15 cellular contexts compared by ENCODE assay signal in genomic region chr2:112634153-112634873, GRCh38. TPM values are rescaled to one million over a fixed set of nuclear protein-coding genes. Genes with fewer than 3 reads are reported as not detected.
A peak's percentile ranks its signal among the peaks of the same experiment; 100 is the strongest.
DNase-seq lines count a peak whose midpoint lies in the region; ATAC-seq and TF ChIP-seq lines count a peak whose summit lies in the region.
"Had no signal": no experiment of that assay in that cellular context is flagged by ENCODE, and none has a peak within 500 bp of the region (broad histone marks: within the 10 kb centered on the region; RNA-seq: fewer than 3 reads in every experiment).

No MANE protein-coding gene starts in this region.

- in situ Hi-C loops in GM13976 (cut with MboI; ENCODE audit: low sequenced_read_pairs, unreplicated experiment): no loop called here

- ATAC-seq in GM19467 (IDR thresholded peaks at IDR 0.05; ENCODE audit: unreplicated experiment): no peak
- ATAC-seq: left lung; stimulated activated naive CD8-positive, alpha-beta T cell treated with anti-CD3 and anti-CD28 coated beads, Interleukin-15, Interleukin-2, amounts not matched to agents 100 U/mL and 50 U/mL, for 24 hours had no signal

- H3K27me3 ChIP-seq in esophagus muscularis mucosa: no peaks in the 10 kb centered on the region
- H3K27me3 ChIP-seq in SJCRH30: 0 out of 2 replicates have a peak, but pooled peaks cover 5% of the 10 kb centered on the region
- H3K27me3 ChIP-seq: left lung had no signal

- H3K4me1 Mint-ChIP-seq in T-helper 1 cell treated with Interleukin-12 subunit alpha and Interleukin-12 subunit beta and Interleukin-4 antibody, amounts not matched to agents 30 μg/mL and 1 μg/mL, for 36 hours (ENCODE audit: low read depth): peaks cover 63% of the 10 kb centered on the region

- TF ChIP-seq POLR2A in esophagus muscularis mucosa (IDR thresholded peaks at IDR 0.05; ENCODE audit: low read depth): no peak

- H3K9me3 Mint-ChIP-seq in T-helper 1 cell treated with Interleukin-12 subunit alpha and Interleukin-12 subunit beta and Interleukin-4 antibody, amounts not matched to agents 30 μg/mL and 1 μg/mL, for 36 hours: no peaks in the 10 kb centered on the region
- H3K9me3 Mint-ChIP-seq: activated CD4-positive, alpha-beta T cell treated with anti-CD3 and anti-CD28 coated beads, Interleukin-2, amount 10 ng/mL, durations not matched to agents 24 days and 14 days had no signal

- H3K36me3 Mint-ChIP-seq in T-helper 1 cell treated with Interleukin-12 subunit alpha and Interleukin-12 subunit beta and Interleukin-4 antibody, amounts not matched to agents 30 μg/mL and 1 μg/mL, for 36 hours (ENCODE audit: low read depth): peaks cover 8% of the 10 kb centered on the region

- intact Hi-C loops in esophagus muscularis mucosa (cut with DNase I): no loop called here

- H3K27ac Mint-ChIP-seq in T-helper 1 cell treated with Interleukin-12 subunit alpha and Interleukin-12 subunit beta and Interleukin-4 antibody, amounts not matched to agents 30 μg/mL and 1 μg/mL, for 36 hours: peak overlapping the region; percentile 64
- H3K27ac Mint-ChIP-seq: activated CD4-positive, alpha-beta T cell treated with anti-CD3 and anti-CD28 coated beads, Interleukin-2, amount 10 ng/mL, durations not matched to agents 24 days and 14 days had no signal

- DNase-seq in GM13976 (ENCODE audit: low spot score) (peak; percentile 43), esophagus muscularis mucosa (ENCODE audit: extremely low spot score) (peak; percentile 72), renal cortical epithelial cell (ENCODE audit: low read depth) (peak; percentile 53), SJCRH30 (no peak), NCI-H526 treated with DMSO at 0.1 percent for 48 hours (lab: John Stamatoyannopoulos, UW) (no peak)
- DNase-seq: activated CD4-positive, alpha-beta T cell treated with anti-CD3 and anti-CD28 coated beads, Interleukin-2, amount 10 ng/mL, durations not matched to agents 24 days and 14 days; C1 segment of cervical spinal cord; Karpas-422; left lung; NCI-H187; NCI-H510A treated with DMSO at 0.1 percent for 48 hours; stimulated activated naive CD8-positive, alpha-beta T cell treated with anti-CD3 and anti-CD28 coated beads, Interleukin-15, Interleukin-2, amounts not matched to agents 100 U/mL and 50 U/mL, for 24 hours had no signal

- no peak for TF ChIP-seq EP300 in esophagus muscularis mucosa (IDR thresholded peaks at IDR 0.05)

- no peaks in the 10 kb centered on the region for H3K27me3 Mint-ChIP-seq in T-helper 1 cell treated with Interleukin-12 subunit alpha and Interleukin-12 subunit beta and Interleukin-4 antibody, amounts not matched to agents 30 μg/mL and 1 μg/mL, for 36 hours (ENCODE audit: low read depth)
- H3K27me3 Mint-ChIP-seq: activated CD4-positive, alpha-beta T cell treated with anti-CD3 and anti-CD28 coated beads, Interleukin-2, amount 10 ng/mL, durations not matched to agents 24 days and 14 days had no signal

- 91% methylated on average over 16 of the region's 16 CpGs for WGBS in esophagus muscularis mucosa

- H3K4me3 ChIP-seq in esophagus muscularis mucosa: no peak overlapping the region
- no peak overlapping the region for H3K4me3 ChIP-seq in SJCRH30
- H3K4me3 ChIP-seq: coronary artery, left lung had no signal

- H3K36me3 ChIP-seq in esophagus muscularis mucosa (no peaks in the 10 kb centered on the region), SJCRH30 (no peaks in the 10 kb centered on the region)
- H3K36me3 ChIP-seq: left lung had no signal

- TF ChIP-seq CTCF in GM13976 (IDR thresholded peaks at IDR 0.05; ENCODE audit: borderline replicate concordance, control extremely low read depth, extremely low read depth, insufficient read depth, missing control alignments) (no peak), esophagus muscularis mucosa (IDR thresholded peaks at IDR 0.05) (no peak)

- H3K4me1 ChIP-seq in esophagus muscularis mucosa (peaks cover 4 to 14% (median 10%) of the 10 kb centered on the region in 4 donors), SJCRH30 (peaks cover 16% of the 10 kb centered on the region)

- H3K27ac ChIP-seq in esophagus muscularis mucosa (replicated peaks in 1 of 4): no peak overlapping the region
- H3K27ac ChIP-seq in SJCRH30: no peak overlapping the region
- H3K27ac ChIP-seq: coronary artery, left lung had no signal

- H3K4me3 Mint-ChIP-seq in T-helper 1 cell treated with Interleukin-12 subunit alpha and Interleukin-12 subunit beta and Interleukin-4 antibody, amounts not matched to agents 30 μg/mL and 1 μg/mL, for 36 hours: no peak overlapping the region

- H3K9me3 ChIP-seq in esophagus muscularis mucosa (no peaks in the 10 kb centered on the region), SJCRH30 (replicated peaks) (no peaks in the 10 kb centered on the region)
- H3K9me3 ChIP-seq: left lung had no signal

RNA-seq across cellular contexts. Expression of gene SLC20A1, which starts 11.4 kb away (rescaled TPM):
- total RNA-seq in esophagus muscularis mucosa (10 to 100 TPM; 12.0 to 34.1 (median 14.9) TPM), renal cortical epithelial cell (72.9 and 91.2 TPM in 2 replicates)
- total RNA-seq in SJCRH30 (2014; rRNA removed; shearing (Covaris generic)): 69.5 and 83.7 TPM in 2 replicates

RNA-seq across cellular contexts. Expression of gene CHCHD5, which starts 49.9 kb away (rescaled TPM):
- 10 to 100 TPM; 12.0 to 21.9 (median 16.1) TPM for total RNA-seq in esophagus muscularis mucosa
- total RNA-seq in renal cortical epithelial cell: 3.1 and 6.4 TPM in 2 replicates
- total RNA-seq in SJCRH30 (2014; rRNA removed; shearing (Covaris generic)): 11.2 and 12.3 TPM in 2 replicates

Comparison
In these comparisons a context has a peak if more than half of its experiments do, and no peak if none do; other contexts are left out.
1. DNase-seq: peak in GM13976 (single experiment), esophagus muscularis mucosa (single experiment) and renal cortical epithelial cell (single experiment); none in SJCRH30 (0 of 2) and NCI-H526 treated with DMSO at 0.1 percent for 48 hours (single experiment).